In genomic region chr7:151519765-151520418, GRCh38 we compare ENCODE assay signal across 8 cellular contexts. TPM values are rescaled to one million over a fixed set of nuclear protein-coding genes. Genes with fewer than 3 reads are reported as not detected.
DNase-seq lines count a peak whose midpoint lies in the region; ATAC-seq and TF ChIP-seq lines count a peak whose summit lies in the region.

RHEB (minus strand) TSS chr7:151519895; CDS start chr7:151519511, 384 bp downstream.

- no peaks in the 10 kb centered on the region for H3K9me2 ChIP-seq in GM23338 (ENCODE audit: insufficient read depth)

- H3K4me1 ChIP-seq in DND-41 (ENCODE audit: insufficient read depth, low read length): peaks cover 39% of the 10 kb centered on the region
- H3K4me1 ChIP-seq in GM23338 (ENCODE audit: insufficient read depth): peaks cover 21% of the 10 kb centered on the region

- H3K27me3 ChIP-seq in DND-41 (ENCODE audit: insufficient read depth, low read length, poor library complexity): no peaks in the 10 kb centered on the region
- peaks cover 15% of the 10 kb centered on the region for H3K27me3 ChIP-seq in GM23338 (ENCODE audit: insufficient read depth)

- DNase-seq in DND-41 (peak; percentile 99), GM23338 (ENCODE audit: low spot score) (peak; percentile 99), LHCN-M2 (ENCODE audit: low read depth) (peak; percentile 100), RPMI8226 (peak; percentile 100), fibroblast of mammary gland (ENCODE audit: low read depth) (peak; percentile 99)
- DNase-seq in naive thymus-derived CD8-positive, alpha-beta T cell: peak; percentile 93 to 99 (median 98)
- peak; percentile 97 to 99 (median 99) for DNase-seq in stimulated activated naive CD4-positive, alpha-beta T cell (lab: John Stamatoyannopoulos, UW)

- TF ChIP-seq CTCF in DND-41 (IDR thresholded peaks at IDR 0.05; ENCODE audit: borderline replicate concordance, extremely low read depth, low read length, poor library complexity, severe bottlenecking) (no peak), GM23338 (conservative IDR thresholded peaks at IDR 0.05; ENCODE audit: low read depth in 2 of 2) (no peak), fibroblast of mammary gland (conservative IDR thresholded peaks at IDR 0.05; ENCODE audit: control insufficient read depth, insufficient read depth, low read depth, low read length) (no peak)

- ATAC-seq in DND-41 (ENCODE audit: insufficient read depth, low read depth): peak; percentile 88
- peak; percentile 79 for ATAC-seq in GM23338
- peak; percentile 87 for ATAC-seq in activated T-helper 17 cell treated with anti-CD3 and anti-CD28 coated beads, Interleukin-2, amount 50 U/mL, for 72 hours (replicated peaks)
- ATAC-seq in naive thymus-derived CD8-positive, alpha-beta T cell: peak; percentile 82 to 86

- H3F3A ChIP-seq in GM23338 (replicated peaks; ENCODE audit: low read depth): peaks cover 11% of the 10 kb centered on the region; the same call in 1 of the 2 replicates

- H4K20me1 ChIP-seq in DND-41 (ENCODE audit: insufficient read depth, low read length) (peaks cover 40% of the 10 kb centered on the region), GM23338 (replicated peaks; ENCODE audit: insufficient read depth) (peaks cover 40% of the 10 kb centered on the region)

- H3K27me3 Mint-ChIP-seq in GM23338 (ENCODE audit: insufficient read depth, low read depth, poor library complexity): peaks cover 28% of the 10 kb centered on the region
- no peaks in the 10 kb centered on the region for H3K27me3 Mint-ChIP-seq in activated T-helper 17 cell treated with anti-CD3 and anti-CD28 coated beads, Interleukin-2, amount 50 U/mL, for 72 hours
- H3K27me3 Mint-ChIP-seq in naive thymus-derived CD8-positive, alpha-beta T cell: peaks cover 0 to 4% (median 0%) of the 10 kb centered on the region in 5 donors

- 0 out of 3 replicates have a peak, but pooled peaks cover 4% of the 10 kb centered on the region for H3K36me3 Mint-ChIP-seq in GM23338 (ENCODE audit: low read depth)
- H3K36me3 Mint-ChIP-seq in activated T-helper 17 cell treated with anti-CD3 and anti-CD28 coated beads, Interleukin-2, amount 50 U/mL, for 72 hours (ENCODE audit: low read depth): peaks cover 32% of the 10 kb centered on the region
- no peaks in the 10 kb centered on the region for H3K36me3 Mint-ChIP-seq in naive thymus-derived CD8-positive, alpha-beta T cell

- peaks cover 8% of the 10 kb centered on the region; the same call in 2 of the 3 replicates for H3K9me3 Mint-ChIP-seq in GM23338
- H3K9me3 Mint-ChIP-seq in activated T-helper 17 cell treated with anti-CD3 and anti-CD28 coated beads, Interleukin-2, amount 50 U/mL, for 72 hours: no peaks in the 10 kb centered on the region
- peaks cover 0 to 2% (median 0%) of the 10 kb centered on the region in 9 donors for H3K9me3 Mint-ChIP-seq in naive thymus-derived CD8-positive, alpha-beta T cell

- peak within 1 kb of the TSS; percentile 97 for H3K4me3 Mint-ChIP-seq in GM23338
- H3K4me3 Mint-ChIP-seq in activated T-helper 17 cell treated with anti-CD3 and anti-CD28 coated beads, Interleukin-2, amount 50 U/mL, for 72 hours: peak within 1 kb of the TSS; percentile 89
- peak within 1 kb of the TSS; percentile 86 to 98 (median 94) for H3K4me3 Mint-ChIP-seq in naive thymus-derived CD8-positive, alpha-beta T cell

- H3K27ac Mint-ChIP-seq in GM23338: peak within 1 kb of the TSS; percentile 99
- peak within 1 kb of the TSS; percentile 96 for H3K27ac Mint-ChIP-seq in activated T-helper 17 cell treated with anti-CD3 and anti-CD28 coated beads, Interleukin-2, amount 50 U/mL, for 72 hours
- H3K27ac Mint-ChIP-seq in naive thymus-derived CD8-positive, alpha-beta T cell: peak within 1 kb of the TSS; percentile 95 to 99 (median 97)

- H3K36me3 ChIP-seq in DND-41 (ENCODE audit: insufficient read depth, low read length) (peaks cover 7% of the 10 kb centered on the region; the same call in 1 of the 2 replicates), GM23338 (ENCODE audit: insufficient read depth) (no peaks in the 10 kb centered on the region)

- H3K9me3 ChIP-seq in DND-41 (ENCODE audit: insufficient read depth, low read length, severe bottlenecking): peaks cover 9% of the 10 kb centered on the region

- peaks cover 29% of the 10 kb centered on the region for H3K4me1 Mint-ChIP-seq in GM23338
- H3K4me1 Mint-ChIP-seq in activated T-helper 17 cell treated with anti-CD3 and anti-CD28 coated beads, Interleukin-2, amount 50 U/mL, for 72 hours: peaks cover 24% of the 10 kb centered on the region
- peaks cover 24 to 46% (median 39%) of the 10 kb centered on the region in 4 donors for H3K4me1 Mint-ChIP-seq in naive thymus-derived CD8-positive, alpha-beta T cell

- peak within 1 kb of the TSS; percentile 80 to 94 for H3K4me3 ChIP-seq in DND-41 (ENCODE audit: low read depth in 1 of 2, low read length in 2 of 2)
- H3K4me3 ChIP-seq in GM23338: peak within 1 kb of the TSS; percentile 97
- peak within 1 kb of the TSS; percentile 94 for H3K4me3 ChIP-seq in fibroblast of mammary gland (ENCODE audit: control insufficient read depth, low read depth, low read length)

- H3K9ac ChIP-seq in DND-41 (ENCODE audit: low read depth, low read length): peak within 1 kb of the TSS; percentile 96

- H3K4me2 ChIP-seq in DND-41 (ENCODE audit: insufficient read depth, low read length) (peak within 1 kb of the TSS; percentile 90), GM23338 (peak within 1 kb of the TSS; percentile 95)

- H2AFZ ChIP-seq in DND-41 (ENCODE audit: low read depth, low read length) (peak within 1 kb of the TSS; percentile 78), GM23338 (peak within 1 kb of the TSS; percentile 96)

- POLR2A ChIA-PET in naive thymus-derived CD8-positive, alpha-beta T cell (lab: Charles Lee): interaction anchor here (0.7 to 2.3 kb wide), 8 partner anchors 9 to 508 kb away, joined by 3 to 21 read pairs (median 4); partner anchors contain the start of genes NUB1 and PRKAG2

- H3K27ac ChIP-seq in DND-41 (ENCODE audit: low read length) (peak within 1 kb of the TSS; percentile 87), GM23338 (ENCODE audit: low read depth) (peak within 1 kb of the TSS; percentile 95)

- H3K79me2 ChIP-seq in DND-41 (ENCODE audit: insufficient read depth, low read length) (peaks cover 45% of the 10 kb centered on the region), GM23338 (replicated peaks; ENCODE audit: insufficient read depth) (peaks cover 41% of the 10 kb centered on the region)

TF ChIP-seq in GM23338, 12 proteins besides CTCF, POLR2A, EP300 and RAD21 (continues in another document):
- TF ChIP-seq STAT1 (IDR thresholded peaks at IDR 0.05; ENCODE audit: unreplicated experiment) (no peak), ZNF114 (CRISPR knock-in tag; IDR thresholded peaks at IDR 0.05) (no peak; the same call in 1 of the 2 replicates), ZNF331 (CRISPR knock-in tag; IDR thresholded peaks at IDR 0.05; ENCODE audit: low read depth) (no peak)

RNA-seq across cellular contexts. Expression of gene RHEB, which starts in this region (rescaled TPM):
- 94.0 and 101 TPM in 2 replicates for total RNA-seq in GM23338 (2014; rRNA removed; shearing (Covaris generic))
- polyA plus RNA-seq in GM23338 (2016; fragmentation: Nextera tagmentation; extraction: Ambion mirVana): 209 and 239 TPM in 2 replicates
- 138 and 145 TPM in 2 replicates for total RNA-seq in LHCN-M2 (2014; rRNA removed)
- 127 TPM for polyA plus RNA-seq in LHCN-M2 (2012)
- total RNA-seq in activated T-helper 17 cell treated with anti-CD3 and anti-CD28 coated beads, Interleukin-2, amount 50 U/mL, for 72 hours: 10 to 100 TPM; 37.3 to 55.5 TPM
- total RNA-seq in naive thymus-derived CD8-positive, alpha-beta T cell: 10 to 100 TPM; 31.2 to 33.7 TPM
- polyA plus RNA-seq in naive thymus-derived CD8-positive, alpha-beta T cell: 10 to 100 TPM; 43.7 to 48.8 (median 48.6) TPM

Comparison
In these comparisons a context has a peak if more than half of its experiments do, and no peak if none do; other contexts are left out.
1. Peak in every context shown above with its lines: DNase-seq, ATAC-seq, H3K4me3 ChIP-seq and H3K27ac ChIP-seq.